Comparison of ENCODE assay signal across 16 cellular contexts in the genomic region with DNA sequence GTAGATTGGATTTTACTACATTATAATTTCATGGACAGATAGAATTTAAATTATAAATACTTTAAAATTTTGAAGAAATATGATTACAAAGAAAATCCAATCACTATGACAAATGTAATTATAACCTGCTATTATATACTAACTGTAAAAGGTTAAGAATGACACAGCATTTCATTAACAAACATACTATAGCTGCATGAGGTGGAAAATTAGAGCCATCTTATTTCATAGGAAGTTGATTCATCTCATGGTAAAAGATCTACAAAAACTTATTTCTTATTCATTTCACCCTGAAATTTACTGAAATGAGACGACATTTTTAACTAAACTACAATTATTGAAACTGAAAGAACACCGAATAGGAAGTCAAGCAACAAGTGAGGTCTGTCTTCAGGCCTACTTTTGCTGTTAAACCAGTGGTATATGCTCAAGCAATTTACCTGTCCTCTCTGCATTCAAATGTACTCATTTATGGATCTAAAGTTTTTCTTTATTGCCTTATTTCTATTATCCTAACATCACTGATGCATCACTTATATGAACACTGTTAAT.
DNase-seq lines count a peak whose midpoint lies in the region; ATAC-seq and TF ChIP-seq lines count a peak whose summit lies in the region.
"Had no signal": no experiment of that assay in that cellular context is flagged by ENCODE, and none has a peak within 500 bp of the region (broad histone marks: within the 10 kb centered on the region; RNA-seq: fewer than 3 reads in every experiment).

No MANE protein-coding gene starts in this region.

- no peaks in the 10 kb centered on the region for H3K9me3 ChIP-seq in WERI-Rb-1 (ENCODE audit: severe bottlenecking)
- H3K9me3 ChIP-seq: lower lobe of right lung had no signal

- no peak overlapping the region for H3K4me3 Mint-ChIP-seq in activated naive CD8-positive, alpha-beta T cell treated with anti-CD3 and anti-CD28 coated beads for 36 hours
- H3K4me3 Mint-ChIP-seq: type B pancreatic cell had no signal

- DNase-seq in GM13976 (ENCODE audit: low spot score) (peak; percentile 39), WERI-Rb-1 (no peak), foreskin fibroblast (no peak), NCI-H187 treated with DMSO at 0.1 percent for 48 hours (lab: John Stamatoyannopoulos, UW) (no peak)
- no peak for DNase-seq in activated naive CD8-positive, alpha-beta T cell treated with anti-CD3 and anti-CD28 coated beads for 36 hours
- no peak for DNase-seq in effector CD4-positive, alpha-beta T cell
- DNase-seq: activated gamma-delta T cell treated with Interleukin-2 at 50 U/mL for 16 hours, lower lobe of right lung, nucleus accumbens, SHP77 had no signal

- no peaks in the 10 kb centered on the region for H3K27me3 Mint-ChIP-seq in activated naive CD8-positive, alpha-beta T cell treated with anti-CD3 and anti-CD28 coated beads for 36 hours
- H3K27me3 Mint-ChIP-seq: type B pancreatic cell had no signal

- H3K4me3 ChIP-seq in WERI-Rb-1 (ENCODE audit: low read depth, low read length) (no peak overlapping the region), foreskin fibroblast (ENCODE audit: low read depth in 1 of 2, low read length in 2 of 2) (no peak overlapping the region)
- H3K4me3 ChIP-seq: lower lobe of right lung, skin epidermis had no signal

- H3K9me3 Mint-ChIP-seq in activated naive CD8-positive, alpha-beta T cell treated with anti-CD3 and anti-CD28 coated beads for 36 hours, result no peaks in the 10 kb centered on the region
- H3K9me3 Mint-ChIP-seq: type B pancreatic cell had no signal

- in situ Hi-C loops in GM13976 (cut with MboI; ENCODE audit: low sequenced_read_pairs, unreplicated experiment), result no loop called here

- H3K27me3 ChIP-seq in WERI-Rb-1 (ENCODE audit: insufficient read depth, low read depth, severe bottlenecking), result no peaks in the 10 kb centered on the region

- TF ChIP-seq CTCF in GM13976 (IDR thresholded peaks at IDR 0.05; ENCODE audit: borderline replicate concordance, control extremely low read depth, extremely low read depth, insufficient read depth, missing control alignments), result no peak
- TF ChIP-seq CTCF in WERI-Rb-1 (IDR thresholded peaks at IDR 0.05; ENCODE audit: low read depth, low read length), result no peak
- TF ChIP-seq CTCF in foreskin fibroblast (IDR thresholded peaks at IDR 0.05; ENCODE audit: low read depth, low read length), result no peak

- ATAC-seq in GM19351 (IDR thresholded peaks at IDR 0.05; ENCODE audit: unreplicated experiment), result peak; percentile 67
- ATAC-seq in HG03159 (IDR thresholded peaks at IDR 0.05; ENCODE audit: unreplicated experiment), result peak; percentile 76
- ATAC-seq: HepG2, lower lobe of right lung had no signal

- peaks cover 34% of the 10 kb centered on the region for H3K36me3 Mint-ChIP-seq in activated naive CD8-positive, alpha-beta T cell treated with anti-CD3 and anti-CD28 coated beads for 36 hours

- no peaks in the 10 kb centered on the region; the same call in 1 of the 2 replicates for H3K36me3 ChIP-seq in WERI-Rb-1
- H3K36me3 ChIP-seq: lower lobe of right lung had no signal

- no peak overlapping the region for H3K27ac ChIP-seq in WERI-Rb-1
- H3K27ac ChIP-seq: lower lobe of right lung, skin epidermis, VCaP had no signal

- peak overlapping the region; percentile 82 for H3K27ac Mint-ChIP-seq in activated naive CD8-positive, alpha-beta T cell treated with anti-CD3 and anti-CD28 coated beads for 36 hours
- H3K27ac Mint-ChIP-seq: type B pancreatic cell had no signal

- H3K4me1 Mint-ChIP-seq in activated naive CD8-positive, alpha-beta T cell treated with anti-CD3 and anti-CD28 coated beads for 36 hours, result peaks cover 8% of the 10 kb centered on the region
